In genomic region chr12:92561543-92561899, GRCh38 we compare ENCODE assay signal across 10 cellular contexts.
DNase-seq lines count a peak whose midpoint lies in the region; FAIRE-seq and TF ChIP-seq lines count a peak whose summit lies in the region.
"Had no signal": no experiment of that assay in that cellular context is flagged by ENCODE, and none has a peak within 500 bp of the region (broad histone marks: within the 10 kb centered on the region; RNA-seq: fewer than 3 reads in every experiment).

No MANE protein-coding gene starts in this region.

- H3K9me3 ChIP-seq in MM.1S (replicated peaks; ENCODE audit: insufficient read depth, low read length) (no peaks in the 10 kb centered on the region), muscle layer of colon (ENCODE audit: low read length) (no peaks in the 10 kb centered on the region)

- no peak for FAIRE-seq in frontal cortex (lab: Jason Lieb, UNC)
- FAIRE-seq: endometrium had no signal

- H3K27ac ChIP-seq in MM.1S (ENCODE audit: low read length) (peak overlapping the region; percentile 0; the same call in 1 of the 2 replicates), muscle layer of colon (ENCODE audit: low read depth, low read length) (peak overlapping the region; percentile 45)

- intact Hi-C loops in activated T-helper 1 cell treated with anti-CD3 and anti-CD28 coated beads, Interleukin-12 subunit alpha, Interleukin-12 subunit beta, Interleukin-2, Interleukin-4 antibody, amounts not matched to agents 30 ng/mL and 10 ng/mL and 1 ng/mL, durations not matched to agents 14 hours and 24 hours and 36 hours (cut with micrococcal nuclease), result no loop called here

- no peak overlapping the region for H2AFZ ChIP-seq in MM.1S (ENCODE audit: low read length)

- no peak overlapping the region for H3K9ac ChIP-seq in MM.1S (ENCODE audit: low read length)
- no peak overlapping the region for H3K9ac ChIP-seq in muscle layer of colon (ENCODE audit: low read length)

- no peaks in the 10 kb centered on the region for H4K20me1 ChIP-seq in MM.1S (ENCODE audit: insufficient read depth, low read length)

- H3K9me2 ChIP-seq in MM.1S (replicated peaks; ENCODE audit: insufficient read depth, low read length), result no peaks in the 10 kb centered on the region

- no peak overlapping the region for H3K27ac Mint-ChIP-seq in activated T-helper 1 cell treated with anti-CD3 and anti-CD28 coated beads, Interleukin-12 subunit alpha, Interleukin-12 subunit beta, Interleukin-2, Interleukin-4 antibody, amounts not matched to agents 30 ng/mL and 10 ng/mL and 1 ng/mL, durations not matched to agents 14 hours and 24 hours and 36 hours

- H3K4me3 ChIP-seq in MM.1S (ENCODE audit: low read length) (no peak overlapping the region), muscle layer of colon (ENCODE audit: low read depth in 1 of 2, low read length in 2 of 2) (no peak overlapping the region)

- peaks cover 4% of the 10 kb centered on the region for H3F3A ChIP-seq in MM.1S (ENCODE audit: insufficient read depth, low read length)

- peaks cover 66% of the 10 kb centered on the region for H3K4me1 Mint-ChIP-seq in activated T-helper 1 cell treated with anti-CD3 and anti-CD28 coated beads, Interleukin-12 subunit alpha, Interleukin-12 subunit beta, Interleukin-2, Interleukin-4 antibody, amounts not matched to agents 30 ng/mL and 10 ng/mL and 1 ng/mL, durations not matched to agents 14 hours and 24 hours and 36 hours (ENCODE audit: low read depth)

- H3K27me3 ChIP-seq in MM.1S (replicated peaks; ENCODE audit: insufficient read depth, low read length) (no peaks in the 10 kb centered on the region), muscle layer of colon (ENCODE audit: control insufficient read depth in 1 of 2, insufficient read depth in 2 of 2, low read length in 2 of 2) (no peaks in the 10 kb centered on the region)

- TF ChIP-seq CTCF in AG09319 (IDR thresholded peaks at IDR 0.05; ENCODE audit: low read depth, low read length) (no peak), MM.1S (IDR thresholded peaks at IDR 0.05; ENCODE audit: low read length) (no peak)

- DNase-seq in AG09319 (ENCODE audit: extremely low read depth, low read depth) (peak; percentile 81), MM.1S (no peak), cerebellar cortex (ENCODE audit: low spot score) (peak; percentile 99), ACHN (no peak), GM19240 (ENCODE audit: insufficient read length, low spot score) (no peak), frontal cortex (ENCODE audit: low spot score in 2 of 2) (no peak)
- DNase-seq in activated T-helper 1 cell treated with anti-CD3 and anti-CD28 coated beads, Interleukin-12 subunit alpha, Interleukin-12 subunit beta, Interleukin-2, Interleukin-4 antibody, amounts not matched to agents 30 ng/mL and 10 ng/mL and 1 ng/mL, durations not matched to agents 14 hours and 24 hours and 36 hours (ENCODE audit: low spot score), result no peak
- DNase-seq: T-helper 2 cell had no signal

- H3K4me2 ChIP-seq in MM.1S (ENCODE audit: low read depth, low read length), result peak overlapping the region; percentile 14; the same call in 1 of the 2 replicates

- H3K36me3 ChIP-seq in MM.1S (replicated peaks; ENCODE audit: insufficient read depth, low read length) (no peaks in the 10 kb centered on the region), muscle layer of colon (ENCODE audit: insufficient read depth, low read length) (no peaks in the 10 kb centered on the region)

- peaks cover 30% of the 10 kb centered on the region for H3K36me3 Mint-ChIP-seq in activated T-helper 1 cell treated with anti-CD3 and anti-CD28 coated beads, Interleukin-12 subunit alpha, Interleukin-12 subunit beta, Interleukin-2, Interleukin-4 antibody, amounts not matched to agents 30 ng/mL and 10 ng/mL and 1 ng/mL, durations not matched to agents 14 hours and 24 hours and 36 hours (ENCODE audit: low read depth)

- H3K4me3 Mint-ChIP-seq in activated T-helper 1 cell treated with anti-CD3 and anti-CD28 coated beads, Interleukin-12 subunit alpha, Interleukin-12 subunit beta, Interleukin-2, Interleukin-4 antibody, amounts not matched to agents 30 ng/mL and 10 ng/mL and 1 ng/mL, durations not matched to agents 14 hours and 24 hours and 36 hours, result no peak overlapping the region

- in situ Hi-C loops in ACHN (cut with HindIII; ENCODE audit: low pct_ligation_motif_present, low pct_unique_long_range_greater_than_20kb, low sequenced_read_pairs), result no loop called here

- H3K79me2 ChIP-seq in MM.1S (ENCODE audit: low read length), result no peaks in the 10 kb centered on the region

- no peaks in the 10 kb centered on the region for H3K27me3 Mint-ChIP-seq in activated T-helper 1 cell treated with anti-CD3 and anti-CD28 coated beads, Interleukin-12 subunit alpha, Interleukin-12 subunit beta, Interleukin-2, Interleukin-4 antibody, amounts not matched to agents 30 ng/mL and 10 ng/mL and 1 ng/mL, durations not matched to agents 14 hours and 24 hours and 36 hours (ENCODE audit: insufficient read depth)

- peaks cover 37% of the 10 kb centered on the region for H3K9me3 Mint-ChIP-seq in activated T-helper 1 cell treated with anti-CD3 and anti-CD28 coated beads, Interleukin-12 subunit alpha, Interleukin-12 subunit beta, Interleukin-2, Interleukin-4 antibody, amounts not matched to agents 30 ng/mL and 10 ng/mL and 1 ng/mL, durations not matched to agents 14 hours and 24 hours and 36 hours

- H3K4me1 ChIP-seq in MM.1S (ENCODE audit: low read length) (peaks cover 41% of the 10 kb centered on the region), muscle layer of colon (ENCODE audit: insufficient read depth, low read length) (peaks cover 25% of the 10 kb centered on the region)

Comparison
In these comparisons a context has a peak if more than half of its experiments do, and no peak if none do; other contexts are left out.
1. DNase-seq: peak in AG09319 (single experiment) and cerebellar cortex (single experiment); none in MM.1S (single experiment), activated T-helper 1 cell treated with anti-CD3 and anti-CD28 coated beads, Interleukin-12 subunit alpha, Interleukin-12 subunit beta, Interleukin-2, Interleukin-4 antibody, amounts not matched to agents 30 ng/mL and 10 ng/mL and 1 ng/mL, durations not matched to agents 14 hours and 24 hours and 36 hours (single experiment), ACHN (single experiment), GM19240 (single experiment) and frontal cortex (0 of 2).